ENCODE assay signal across 14 cellular contexts in the genomic region with DNA sequence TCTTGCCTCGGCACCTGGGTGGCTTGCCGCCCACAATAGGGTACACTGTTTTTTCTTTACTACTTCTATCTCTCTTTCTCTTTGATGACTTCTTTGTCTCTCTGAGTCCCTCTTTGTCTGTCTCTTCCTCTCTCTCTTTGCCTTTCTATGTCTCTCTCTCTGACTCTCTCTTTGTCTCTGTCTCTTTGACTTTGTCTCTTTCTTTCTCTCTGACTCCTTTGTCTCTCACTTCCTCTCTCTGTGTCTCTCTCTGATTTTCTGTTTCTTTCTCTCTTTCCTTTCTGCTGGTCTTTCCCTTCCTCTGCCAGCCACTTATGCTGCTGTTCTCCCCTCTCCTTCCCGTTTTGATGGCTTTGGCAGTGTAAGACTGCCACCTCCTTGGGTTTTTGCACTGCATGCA.
"Had no signal": no experiment of that assay in that cellular context is flagged by ENCODE, and none has a peak within 500 bp of the region (broad histone marks: within the 10 kb centered on the region; RNA-seq: fewer than 3 reads in every experiment).

No MANE protein-coding gene starts in this region.

- H3K4me3 Mint-ChIP-seq: activated CD4-positive, alpha-beta memory T cell treated with anti-CD3 and anti-CD28 coated beads for 36 hours had no signal

- H3K27ac Mint-ChIP-seq: activated CD4-positive, alpha-beta memory T cell treated with anti-CD3 and anti-CD28 coated beads for 36 hours had no signal

- H3K27me3 Mint-ChIP-seq: activated CD4-positive, alpha-beta memory T cell treated with anti-CD3 and anti-CD28 coated beads for 36 hours had no signal

- H3K4me3 ChIP-seq: cardiac muscle cell, coronary artery, gastrocnemius medialis, left ventricle myocardium inferior, thyroid gland, uterus had no signal

- DNase-seq: activated CD8-positive, alpha-beta memory T cell treated with anti-CD3 and anti-CD28 coated beads, Interleukin-2, amount 50 U/mL, for 4 hours; effector memory CD4-positive, alpha-beta T cell; kidney; stimulated activated CD4-positive, alpha-beta T cell treated with anti-CD3 and anti-CD28 coated beads, Interleukin-4, amount 100 ng/mL, for 24 hours; T-helper 9 cell had no signal

- ATAC-seq: gastrocnemius medialis had no signal

- H3K9me3 ChIP-seq: gastrocnemius medialis, thyroid gland, uterus had no signal

- H3K27me3 ChIP-seq: cardiac muscle cell, gastrocnemius medialis, thyroid gland, uterus had no signal

- H3K27ac ChIP-seq: cardiac muscle cell, coronary artery, epithelial cell of prostate, gastrocnemius medialis, left ventricle myocardium inferior, thyroid gland, uterus, VCaP had no signal

- H3K36me3 ChIP-seq: cardiac muscle cell, thyroid gland, uterus had no signal
